Comparison of ENCODE assay signal across 21 cellular contexts in the genomic region with DNA sequence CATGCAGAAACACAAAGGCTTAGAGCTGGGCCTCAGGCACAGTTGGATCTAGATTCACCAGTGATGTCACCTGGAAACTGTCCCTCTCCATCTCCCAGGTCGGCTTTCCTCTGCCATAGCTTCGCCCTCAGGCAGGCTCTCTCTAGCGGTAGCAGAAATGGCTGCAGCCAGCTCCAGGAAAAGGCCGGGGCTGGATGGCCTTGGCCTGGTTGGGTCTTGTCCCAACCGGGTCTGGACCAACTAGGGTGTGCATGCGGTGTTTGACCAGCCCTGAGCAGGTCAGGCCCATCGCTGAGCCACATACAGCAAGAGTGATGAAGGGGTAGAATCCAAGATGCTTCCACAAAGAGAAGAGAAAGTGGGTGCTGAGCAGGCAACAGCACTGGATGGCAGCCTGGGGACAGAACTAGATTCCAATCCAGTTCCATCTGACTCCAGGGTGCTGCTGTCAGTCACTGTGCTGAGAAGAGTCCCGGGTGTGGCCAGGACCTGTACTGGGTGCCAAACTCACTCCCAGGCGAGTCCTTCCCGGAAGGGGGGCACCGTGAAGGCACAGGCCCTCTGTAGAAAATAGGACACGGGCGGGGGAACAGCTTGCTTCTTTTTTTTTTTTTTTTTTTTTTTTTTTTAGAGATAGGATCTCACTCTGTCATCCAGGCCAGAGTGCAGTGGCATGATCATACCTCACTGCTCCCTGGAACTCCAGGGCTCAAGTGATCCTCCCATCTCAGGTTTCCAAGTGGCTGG. TPM values are rescaled to one million over a fixed set of nuclear protein-coding genes. Genes with fewer than 3 reads are reported as not detected.
A peak's percentile ranks its signal among the peaks of the same experiment; 100 is the strongest.
DNase-seq lines count a peak whose midpoint lies in the region; ATAC-seq and TF ChIP-seq lines count a peak whose summit lies in the region.
"Had no signal": no experiment of that assay in that cellular context is flagged by ENCODE, and none has a peak within 500 bp of the region (broad histone marks: within the 10 kb centered on the region; RNA-seq: fewer than 3 reads in every experiment).

No MANE protein-coding gene starts in this region.

- ATAC-seq in activated naive CD8-positive, alpha-beta T cell treated with anti-CD3 and anti-CD28 coated beads, Interleukin-2, amount 50 U/mL, for 24 hours, result peak; percentile 28
- peak; percentile 84 for ATAC-seq in WTC11
- ATAC-seq in GM18505 (IDR thresholded peaks at IDR 0.05; ENCODE audit: unreplicated experiment), result no peak
- ATAC-seq: activated CD8-positive, alpha-beta T cell treated with anti-CD3 and anti-CD28 coated beads, Interleukin-2, amount 10 ng/mL, durations not matched to agents 7 days and 5 days; activated T-helper 17 cell treated with anti-CD3 and anti-CD28 coated beads, Interleukin-2, amount 50 U/mL, for 72 hours; naive thymus-derived CD4-positive, alpha-beta T cell had no signal

- no peak overlapping the region for H3K4me3 ChIP-seq in testis
- no peak overlapping the region for H3K4me3 ChIP-seq in colonic mucosa
- H3K4me3 ChIP-seq: left ventricle myocardium inferior, SK-N-MC had no signal

- H3K27me3 ChIP-seq in testis, result no peaks in the 10 kb centered on the region
- H3K27me3 ChIP-seq in colonic mucosa, result no peaks in the 10 kb centered on the region

- H3K36me3 Mint-ChIP-seq in activated naive CD8-positive, alpha-beta T cell treated with anti-CD3 and anti-CD28 coated beads, Interleukin-2, amount 50 U/mL, for 24 hours (ENCODE audit: low read depth), result no peaks in the 10 kb centered on the region
- H3K36me3 Mint-ChIP-seq in activated naive CD8-positive, alpha-beta T cell treated with anti-CD3 and anti-CD28 coated beads for 36 hours, result no peaks in the 10 kb centered on the region
- peaks cover 12% of the 10 kb centered on the region; the same call in 1 of the 2 replicates for H3K36me3 Mint-ChIP-seq in WTC11
- H3K36me3 Mint-ChIP-seq: CD4-positive, alpha-beta memory T cell had no signal

- no peaks in the 10 kb centered on the region for H3K9me3 ChIP-seq in testis
- H3K9me3 ChIP-seq in colonic mucosa, result no peaks in the 10 kb centered on the region

- no peak for DNase-seq in activated naive CD8-positive, alpha-beta T cell treated with anti-CD3 and anti-CD28 coated beads, Interleukin-2, amount 50 U/mL, for 24 hours
- no peak for DNase-seq in activated naive CD8-positive, alpha-beta T cell treated with anti-CD3 and anti-CD28 coated beads for 36 hours
- DNase-seq in WTC11 (ENCODE audit: low spot score), result peak; percentile 52
- DNase-seq in left kidney (ENCODE audit: low read depth, low spot score), result peak; percentile 85
- peak; percentile 38 for DNase-seq in testis
- no peak for DNase-seq in germinal center (ENCODE audit: low spot score)
- no peak for DNase-seq in colonic mucosa
- DNase-seq: activated CD8-positive, alpha-beta T cell treated with anti-CD3 and anti-CD28 coated beads, Interleukin-2, amount 10 ng/mL, durations not matched to agents 7 days and 5 days; amygdala; CD4-positive, alpha-beta memory T cell; head of caudate nucleus; Kasumi-1; left ventricle myocardium inferior; naive thymus-derived CD4-positive, alpha-beta T cell; NCI-H2029 treated with DMSO at 0.1 percent for 48 hours; NK-92 treated with Interleukin-12 subunit alpha and Interleukin-12 subunit beta, amount 100 ng/mL, for 24 hours; stimulated activated CD4-positive, alpha-beta T cell treated with anti-CD3 and anti-CD28 coated beads, Interleukin-2, amount 100 ng/mL, for 24 hours had no signal

- TF ChIP-seq CTCF in WTC11 (IDR thresholded peaks at IDR 0.05) (no peak), testis (IDR thresholded peaks at IDR 0.05) (peak; percentile 7 to 22 (median 20)), colonic mucosa (IDR thresholded peaks at IDR 0.05) (no peak)

- H3K9ac ChIP-seq in colonic mucosa (ENCODE audit: low read depth in 2 of 2, low read length in 2 of 2), result no peak overlapping the region

- H3K27ac ChIP-seq in testis, result no peak overlapping the region
- no peak overlapping the region for H3K27ac ChIP-seq in colonic mucosa
- H3K27ac ChIP-seq: HL-60, left ventricle myocardium inferior, SK-N-MC had no signal

- CTCF ChIA-PET in WTC11 (lab: Charles Lee), result interaction anchor here (0.6 to 2.3 kb wide), 8 partner anchors 9 to 279 kb away, joined by 3 to 6 read pairs (median 4); no protein-coding TSS in a partner anchor

- WGBS in testis, 2 donors, result 57 to 63% methylated on average over 13 of the region's 13 CpGs

- POLR2A ChIA-PET in WTC11 (lab: Charles Lee), result no interaction called here

- H3K4me1 ChIP-seq in testis (peaks cover 15% of the 10 kb centered on the region), colonic mucosa (no peaks in the 10 kb centered on the region)

- peaks cover 1% of the 10 kb centered on the region for H3K4me1 Mint-ChIP-seq in activated naive CD8-positive, alpha-beta T cell treated with anti-CD3 and anti-CD28 coated beads, Interleukin-2, amount 50 U/mL, for 24 hours
- H3K4me1 Mint-ChIP-seq in activated naive CD8-positive, alpha-beta T cell treated with anti-CD3 and anti-CD28 coated beads for 36 hours, result no peaks in the 10 kb centered on the region
- peaks cover 7% of the 10 kb centered on the region for H3K4me1 Mint-ChIP-seq in WTC11
- H3K4me1 Mint-ChIP-seq: activated T-helper 17 cell treated with anti-CD3 and anti-CD28 coated beads, Interleukin-2, amount 50 U/mL, for 72 hours had no signal

- no peak overlapping the region for H3K4me3 Mint-ChIP-seq in activated naive CD8-positive, alpha-beta T cell treated with anti-CD3 and anti-CD28 coated beads, Interleukin-2, amount 50 U/mL, for 24 hours
- no peak overlapping the region for H3K4me3 Mint-ChIP-seq in activated naive CD8-positive, alpha-beta T cell treated with anti-CD3 and anti-CD28 coated beads for 36 hours
- H3K4me3 Mint-ChIP-seq in WTC11, result no peak overlapping the region
- H3K4me3 Mint-ChIP-seq: activated CD8-positive, alpha-beta T cell treated with anti-CD3 and anti-CD28 coated beads, Interleukin-2, amount 10 ng/mL, durations not matched to agents 7 days and 5 days; activated T-helper 17 cell treated with anti-CD3 and anti-CD28 coated beads, Interleukin-2, amount 50 U/mL, for 72 hours; CD4-positive, alpha-beta memory T cell; naive thymus-derived CD4-positive, alpha-beta T cell had no signal

- H3K9me3 Mint-ChIP-seq in activated naive CD8-positive, alpha-beta T cell treated with anti-CD3 and anti-CD28 coated beads, Interleukin-2, amount 50 U/mL, for 24 hours, result no peaks in the 10 kb centered on the region
- H3K9me3 Mint-ChIP-seq in activated naive CD8-positive, alpha-beta T cell treated with anti-CD3 and anti-CD28 coated beads for 36 hours, result peaks cover 5% of the 10 kb centered on the region
- peaks cover 16% of the 10 kb centered on the region for H3K9me3 Mint-ChIP-seq in WTC11
- H3K9me3 Mint-ChIP-seq: activated T-helper 17 cell treated with anti-CD3 and anti-CD28 coated beads, Interleukin-2, amount 50 U/mL, for 72 hours had no signal

- TF ChIP-seq POLR2A in testis (IDR thresholded peaks at IDR 0.05), result no peak
- TF ChIP-seq POLR2A in GM18505 (IDR thresholded peaks at IDR 0.05; ENCODE audit: borderline replicate concordance, extremely low read depth, insufficient read depth, insufficient read length), result no peak

- peaks cover 8% of the 10 kb centered on the region for H3K27me3 Mint-ChIP-seq in activated naive CD8-positive, alpha-beta T cell treated with anti-CD3 and anti-CD28 coated beads, Interleukin-2, amount 50 U/mL, for 24 hours
- H3K27me3 Mint-ChIP-seq in activated naive CD8-positive, alpha-beta T cell treated with anti-CD3 and anti-CD28 coated beads for 36 hours, result no peaks in the 10 kb centered on the region
- peaks cover 6% of the 10 kb centered on the region for H3K27me3 Mint-ChIP-seq in WTC11 (ENCODE audit: low read depth)
- H3K27me3 Mint-ChIP-seq: activated T-helper 17 cell treated with anti-CD3 and anti-CD28 coated beads, Interleukin-2, amount 50 U/mL, for 72 hours; CD4-positive, alpha-beta memory T cell had no signal

- H3K27ac Mint-ChIP-seq in activated naive CD8-positive, alpha-beta T cell treated with anti-CD3 and anti-CD28 coated beads, Interleukin-2, amount 50 U/mL, for 24 hours, result no peak overlapping the region
- no peak overlapping the region for H3K27ac Mint-ChIP-seq in activated naive CD8-positive, alpha-beta T cell treated with anti-CD3 and anti-CD28 coated beads for 36 hours
- peak overlapping the region; percentile 71; the same call in 1 of the 2 replicates for H3K27ac Mint-ChIP-seq in WTC11
- H3K27ac Mint-ChIP-seq: activated CD8-positive, alpha-beta T cell treated with anti-CD3 and anti-CD28 coated beads, Interleukin-2, amount 10 ng/mL, durations not matched to agents 7 days and 5 days; activated T-helper 17 cell treated with anti-CD3 and anti-CD28 coated beads, Interleukin-2, amount 50 U/mL, for 72 hours had no signal

- no peaks in the 10 kb centered on the region for H3K36me3 ChIP-seq in testis (ENCODE audit: low read depth, missing control alignments)
- no peaks in the 10 kb centered on the region for H3K36me3 ChIP-seq in colonic mucosa
- H3K36me3 ChIP-seq: left ventricle myocardium inferior had no signal

- intact Hi-C loops in testis (cut with DNase I; ENCODE audit: low total_unique reads) (no loop called here), colonic mucosa (cut with DNase I) (no loop called here)

TF ChIP-seq in WTC11, 78 proteins besides CTCF, POLR2A, EP300 and RAD21 (continues in another document):
- TF ChIP-seq PRRX2 (CRISPR knock-in tag; IDR thresholded peaks at IDR 0.05) (no peak), TP53 (CRISPR knock-in tag; IDR thresholded peaks at IDR 0.05) (no peak), KAT7 (CRISPR knock-in tag; IDR thresholded peaks at IDR 0.05; ENCODE audit: borderline replicate concordance) (no peak), GABPB1 (CRISPR knock-in tag; IDR thresholded peaks at IDR 0.05) (peak; percentile 14; the same call in 1 of the 2 replicates)

RNA-seq across cellular contexts. Expression of gene SOCS3, which starts 51.8 kb away (rescaled TPM):
- total RNA-seq in activated naive CD8-positive, alpha-beta T cell treated with anti-CD3 and anti-CD28 coated beads for 36 hours, result 10 to 100 TPM; 16.6 to 17.9 TPM
- total RNA-seq in WTC11 (2021) (23.8 to 24.6 TPM (median 24.2 TPM) in 3 replicates), testis (10 to 100 TPM in 1 of 2 donors, 1 to 10 TPM in 1; 2.2 to 17.8 TPM), colonic mucosa (10 to 100 TPM; 19.7 to 29.4 TPM)
- polyA plus RNA-seq in testis (ENCODE audit: insufficient read depth, low read depth, low replicate concordance), result 9.6 TPM

Comparison
In these comparisons a context has a peak if more than half of its experiments do, and no peak if none do; other contexts are left out.
1. DNase-seq: peak in WTC11 (single experiment), left kidney (single experiment) and testis (single experiment); none in activated naive CD8-positive, alpha-beta T cell treated with anti-CD3 and anti-CD28 coated beads, Interleukin-2, amount 50 U/mL, for 24 hours (single experiment), activated naive CD8-positive, alpha-beta T cell treated with anti-CD3 and anti-CD28 coated beads for 36 hours (single experiment), germinal center (single experiment) and colonic mucosa (single experiment).
2. CTCF ChIP-seq: peak in testis (3 of 3); none in WTC11 (single experiment) and colonic mucosa (single experiment).